Comparison of ENCODE assay signal across 26 cellular contexts in genomic region chr18:5977022-5977421, GRCh38.
"Had no signal": no experiment of that assay in that cellular context is flagged by ENCODE, and none has a peak within 500 bp of the region (broad histone marks: within the 10 kb centered on the region; RNA-seq: fewer than 3 reads in every experiment).

No MANE protein-coding gene starts in this region.

- H3K9me3 Mint-ChIP-seq: memory B cell; mesothelial cell of epicardium; natural killer cell treated with Interleukin-12 subunit alpha and Interleukin-12 subunit beta and Interleukin-15 and Interleukin-18, amount 100 ng/mL, for 72 hours; neural crest cell; stimulated activated effector memory CD8-positive, alpha-beta T cell treated with anti-CD3 and anti-CD28 coated beads, Interleukin-12 subunit alpha, Interleukin-12 subunit beta, amount 100 ng/mL, for 72 hours had no signal

- ATAC-seq: esophagus mucosa; gastrocnemius medialis; left lobe of liver; mucosa of descending colon; stimulated activated effector memory CD8-positive, alpha-beta T cell treated with anti-CD3 and anti-CD28 coated beads, Interleukin-12 subunit alpha, Interleukin-12 subunit beta, amount 100 ng/mL, for 72 hours; stimulated activated naive CD8-positive, alpha-beta T cell treated with anti-CD3 and anti-CD28 coated beads, Interleukin-15, Interleukin-2, amounts not matched to agents 100 U/mL and 50 U/mL, for 24 hours had no signal

- H3K27ac Mint-ChIP-seq: memory B cell; mesothelial cell of epicardium; natural killer cell treated with Interleukin-12 subunit alpha and Interleukin-12 subunit beta and Interleukin-15 and Interleukin-18, amount 100 ng/mL, for 72 hours; stimulated activated effector memory CD8-positive, alpha-beta T cell treated with anti-CD3 and anti-CD28 coated beads, Interleukin-12 subunit alpha, Interleukin-12 subunit beta, amount 100 ng/mL, for 72 hours had no signal

- FAIRE-seq: kidney had no signal

- H3K4me1 Mint-ChIP-seq: stimulated activated effector memory CD8-positive, alpha-beta T cell treated with anti-CD3 and anti-CD28 coated beads, Interleukin-12 subunit alpha, Interleukin-12 subunit beta, amount 100 ng/mL, for 72 hours had no signal

- H3K36me3 Mint-ChIP-seq: memory B cell; natural killer cell treated with Interleukin-12 subunit alpha and Interleukin-12 subunit beta and Interleukin-15 and Interleukin-18, amount 100 ng/mL, for 72 hours; stimulated activated effector memory CD8-positive, alpha-beta T cell treated with anti-CD3 and anti-CD28 coated beads, Interleukin-12 subunit alpha, Interleukin-12 subunit beta, amount 100 ng/mL, for 72 hours had no signal

- H3K27ac ChIP-seq: dorsolateral prefrontal cortex, epithelial cell of prostate, gastrocnemius medialis, prostate gland, right atrium auricular region, thoracic aorta, tibial nerve, upper lobe of left lung, uterus had no signal

- H3K27me3 ChIP-seq: dorsolateral prefrontal cortex, gastrocnemius medialis, right atrium auricular region, tibial nerve, upper lobe of left lung, uterus had no signal

- DNase-seq: cortex of kidney; dorsolateral prefrontal cortex; effector CD4-positive, alpha-beta T cell; foreskin fibroblast; gastrocnemius medialis; kidney; mucosa of descending colon; naive B cell; stimulated activated CD4-positive, alpha-beta T cell treated with anti-CD3 and anti-CD28 coated beads, Interleukin-2, amount 100 ng/mL, for 24 hours; stimulated activated CD4-positive, alpha-beta T cell treated with anti-CD3 and anti-CD28 coated beads, Interleukin-4, amount 100 ng/mL, for 24 hours; stimulated activated naive CD8-positive, alpha-beta T cell treated with anti-CD3 and anti-CD28 coated beads, Interleukin-15, Interleukin-2, amounts not matched to agents 100 U/mL and 50 U/mL, for 24 hours; upper lobe of left lung; uterus had no signal

- H3K9me3 ChIP-seq: gastrocnemius medialis, mucosa of descending colon, prostate gland, right atrium auricular region, thoracic aorta, tibial nerve, upper lobe of left lung, uterus had no signal

- H3K36me3 ChIP-seq: gastrocnemius medialis, prostate gland, right atrium auricular region, thoracic aorta, tibial nerve, upper lobe of left lung, uterus had no signal

- H3K27me3 Mint-ChIP-seq: memory B cell; naive B cell; natural killer cell treated with Interleukin-12 subunit alpha and Interleukin-12 subunit beta and Interleukin-15 and Interleukin-18, amount 100 ng/mL, for 72 hours had no signal

- H3K4me1 ChIP-seq: gastrocnemius medialis, prostate gland, tibial nerve, upper lobe of left lung, uterus had no signal

- H3K4me3 Mint-ChIP-seq: memory B cell; mesothelial cell of epicardium; natural killer cell treated with Interleukin-12 subunit alpha and Interleukin-12 subunit beta and Interleukin-15 and Interleukin-18, amount 100 ng/mL, for 72 hours; neural crest cell; stimulated activated effector memory CD8-positive, alpha-beta T cell treated with anti-CD3 and anti-CD28 coated beads, Interleukin-12 subunit alpha, Interleukin-12 subunit beta, amount 100 ng/mL, for 72 hours had no signal

- H3K4me3 ChIP-seq: dorsolateral prefrontal cortex, gastrocnemius medialis, lung, mucosa of descending colon, prostate gland, right atrium auricular region, thoracic aorta, tibial nerve, upper lobe of left lung, uterus had no signal
